1 cellular context compared by ENCODE assay signal in the genomic region with DNA sequence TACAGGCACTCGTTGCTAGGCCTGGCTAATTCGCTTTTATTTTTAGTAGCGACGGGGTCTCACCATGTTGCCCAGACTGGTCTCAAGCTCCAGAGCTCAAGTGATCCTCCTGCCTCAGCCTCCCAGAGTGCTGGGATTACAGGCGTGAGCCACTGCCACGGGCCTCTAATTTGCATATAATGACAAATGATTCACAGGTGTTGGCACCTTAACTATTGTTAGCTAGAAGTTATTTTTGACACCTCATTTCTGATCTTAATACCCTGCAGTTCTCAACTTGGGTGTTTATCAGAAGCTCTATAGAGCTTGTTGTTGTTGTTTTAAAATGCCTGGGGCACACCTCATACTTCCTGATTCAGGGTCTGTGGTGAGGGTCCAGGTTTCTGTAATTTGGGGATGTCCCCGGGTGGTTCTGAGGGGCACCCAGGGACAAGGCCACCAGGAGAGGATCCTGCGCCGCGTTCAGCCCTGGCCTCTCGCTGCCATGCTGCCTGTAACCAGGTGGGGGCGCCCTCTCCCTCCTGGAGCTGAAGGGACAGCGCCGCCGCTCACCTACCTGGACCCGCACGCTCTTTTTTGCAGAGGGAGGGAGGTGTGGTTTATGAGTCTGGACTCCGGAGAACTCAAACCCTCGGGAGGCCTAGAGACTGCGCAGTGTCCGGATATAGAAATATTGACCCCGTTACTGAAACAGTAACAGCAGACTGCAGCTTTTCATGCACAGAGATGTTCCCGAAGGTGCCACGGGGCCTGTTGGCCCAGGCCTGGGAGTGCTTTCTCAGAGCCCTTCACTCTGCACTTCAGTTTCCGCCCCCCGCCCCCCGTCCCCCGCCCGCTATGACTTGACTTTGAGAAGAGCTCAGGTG.
TF ChIP-seq lines count a peak whose summit lies in the region.

No MANE protein-coding gene starts in this region.

TF ChIP-seq in HepG2, 621 proteins besides CTCF, POLR2A, EP300 and RAD21 (continued from another document and continues in another):
- TF ChIP-seq, protein P1, sequence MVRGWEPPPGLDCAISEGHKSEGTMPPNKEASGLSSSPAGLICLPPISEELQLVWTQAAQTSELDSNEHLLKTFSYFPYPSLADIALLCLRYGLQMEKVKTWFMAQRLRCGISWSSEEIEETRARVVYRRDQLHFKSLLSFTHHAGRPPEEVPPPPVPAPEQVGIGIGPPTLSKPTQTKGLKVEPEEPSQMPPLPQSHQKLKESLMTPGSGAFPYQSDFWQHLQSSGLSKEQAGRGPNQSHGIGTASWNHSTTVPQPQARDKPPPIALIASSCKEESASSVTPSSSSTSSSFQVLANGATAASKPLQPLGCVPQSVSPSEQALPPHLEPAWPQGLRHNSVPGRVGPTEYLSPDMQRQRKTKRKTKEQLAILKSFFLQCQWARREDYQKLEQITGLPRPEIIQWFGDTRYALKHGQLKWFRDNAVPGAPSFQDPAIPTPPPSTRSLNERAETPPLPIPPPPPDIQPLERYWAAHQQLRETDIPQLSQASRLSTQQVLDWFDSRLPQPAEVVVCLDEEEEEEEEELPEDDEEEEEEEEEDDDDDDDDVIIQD (CRISPR knock-in tag; IDR thresholded peaks at IDR 0.05; ENCODE audit: low read depth): peak; percentile 73; the same call in 1 of the 2 replicates
- peak; percentile 51; the same call in 1 of the 2 replicates for TF ChIP-seq CCDC6 (CRISPR knock-in tag; IDR thresholded peaks at IDR 0.05)
- peak; percentile 68; the same call in 1 of the 2 replicates for TF ChIP-seq POGZ (CRISPR knock-in tag; IDR thresholded peaks at IDR 0.05)
- TF ChIP-seq ZNF263 (CRISPR knock-in tag; IDR thresholded peaks at IDR 0.05): peak; percentile 39; the same call in 1 of the 2 replicates
- no peak for TF ChIP-seq ZNF33B (CRISPR knock-in tag; IDR thresholded peaks at IDR 0.05)
- TF ChIP-seq ZNF614 (CRISPR knock-in tag; IDR thresholded peaks at IDR 0.05; ENCODE audit: borderline replicate concordance): peak; percentile 40; the same call in 1 of the 2 replicates
- TF ChIP-seq SKI (IDR thresholded peaks at IDR 0.05; ENCODE audit: partially characterized antibody): no peak
- 0 out of 2 replicates have a peak, but pooled peaks have one; percentile 59 for TF ChIP-seq FOXO1 (CRISPR knock-in tag; IDR thresholded peaks at IDR 0.05)
- peak; percentile 76 for TF ChIP-seq GATAD2A (CRISPR knock-in tag; IDR thresholded peaks at IDR 0.05)
- TF ChIP-seq SALL2 (CRISPR knock-in tag; IDR thresholded peaks at IDR 0.05): no peak
- TF ChIP-seq DBP (CRISPR knock-in tag; IDR thresholded peaks at IDR 0.05; ENCODE audit: not compliant biosample characterization): no peak
- TF ChIP-seq, protein P2, sequence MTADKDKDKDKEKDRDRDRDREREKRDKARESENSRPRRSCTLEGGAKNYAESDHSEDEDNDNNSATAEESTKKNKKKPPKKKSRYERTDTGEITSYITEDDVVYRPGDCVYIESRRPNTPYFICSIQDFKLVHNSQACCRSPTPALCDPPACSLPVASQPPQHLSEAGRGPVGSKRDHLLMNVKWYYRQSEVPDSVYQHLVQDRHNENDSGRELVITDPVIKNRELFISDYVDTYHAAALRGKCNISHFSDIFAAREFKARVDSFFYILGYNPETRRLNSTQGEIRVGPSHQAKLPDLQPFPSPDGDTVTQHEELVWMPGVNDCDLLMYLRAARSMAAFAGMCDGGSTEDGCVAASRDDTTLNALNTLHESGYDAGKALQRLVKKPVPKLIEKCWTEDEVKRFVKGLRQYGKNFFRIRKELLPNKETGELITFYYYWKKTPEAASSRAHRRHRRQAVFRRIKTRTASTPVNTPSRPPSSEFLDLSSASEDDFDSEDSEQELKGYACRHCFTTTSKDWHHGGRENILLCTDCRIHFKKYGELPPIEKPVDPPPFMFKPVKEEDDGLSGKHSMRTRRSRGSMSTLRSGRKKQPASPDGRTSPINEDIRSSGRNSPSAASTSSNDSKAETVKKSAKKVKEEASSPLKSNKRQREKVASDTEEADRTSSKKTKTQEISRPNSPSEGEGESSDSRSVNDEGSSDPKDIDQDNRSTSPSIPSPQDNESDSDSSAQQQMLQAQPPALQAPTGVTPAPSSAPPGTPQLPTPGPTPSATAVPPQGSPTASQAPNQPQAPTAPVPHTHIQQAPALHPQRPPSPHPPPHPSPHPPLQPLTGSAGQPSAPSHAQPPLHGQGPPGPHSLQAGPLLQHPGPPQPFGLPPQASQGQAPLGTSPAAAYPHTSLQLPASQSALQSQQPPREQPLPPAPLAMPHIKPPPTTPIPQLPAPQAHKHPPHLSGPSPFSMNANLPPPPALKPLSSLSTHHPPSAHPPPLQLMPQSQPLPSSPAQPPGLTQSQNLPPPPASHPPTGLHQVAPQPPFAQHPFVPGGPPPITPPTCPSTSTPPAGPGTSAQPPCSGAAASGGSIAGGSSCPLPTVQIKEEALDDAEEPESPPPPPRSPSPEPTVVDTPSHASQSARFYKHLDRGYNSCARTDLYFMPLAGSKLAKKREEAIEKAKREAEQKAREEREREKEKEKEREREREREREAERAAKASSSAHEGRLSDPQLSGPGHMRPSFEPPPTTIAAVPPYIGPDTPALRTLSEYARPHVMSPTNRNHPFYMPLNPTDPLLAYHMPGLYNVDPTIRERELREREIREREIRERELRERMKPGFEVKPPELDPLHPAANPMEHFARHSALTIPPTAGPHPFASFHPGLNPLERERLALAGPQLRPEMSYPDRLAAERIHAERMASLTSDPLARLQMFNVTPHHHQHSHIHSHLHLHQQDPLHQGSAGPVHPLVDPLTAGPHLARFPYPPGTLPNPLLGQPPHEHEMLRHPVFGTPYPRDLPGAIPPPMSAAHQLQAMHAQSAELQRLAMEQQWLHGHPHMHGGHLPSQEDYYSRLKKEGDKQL (CRISPR knock-in tag; IDR thresholded peaks at IDR 0.05; ENCODE audit: low read depth): no peak
- TF ChIP-seq HCFC1 (IDR thresholded peaks at IDR 0.05; ENCODE audit: low read depth, low read length): no peak
- TF ChIP-seq GZF1 (CRISPR knock-in tag; IDR thresholded peaks at IDR 0.05): no peak
- no peak for TF ChIP-seq GFI1 (CRISPR knock-in tag; IDR thresholded peaks at IDR 0.05; ENCODE audit: borderline replicate concordance)
- no peak for TF ChIP-seq NCOA5 (CRISPR knock-in tag; IDR thresholded peaks at IDR 0.05)
- TF ChIP-seq LCORL (IDR thresholded peaks at IDR 0.05): no peak
- peak; percentile 88 for TF ChIP-seq LCORL (CRISPR knock-in tag; IDR thresholded peaks at IDR 0.05)
- 0 out of 2 replicates have a peak, but pooled peaks have one; percentile 19 for TF ChIP-seq ZSCAN29 (CRISPR knock-in tag; conservative IDR thresholded peaks at IDR 0.05)
- no peak for TF ChIP-seq TCF7L2 (IDR thresholded peaks at IDR 0.05; ENCODE audit: low read depth, low read length)
- no peak for TF ChIP-seq ZNF772 (CRISPR knock-in tag; IDR thresholded peaks at IDR 0.05)
- TF ChIP-seq ZFP36 (IDR thresholded peaks at IDR 0.05; ENCODE audit: borderline replicate concordance, low read depth, low read length, partially characterized antibody): no peak
- no peak for TF ChIP-seq ZMAT5 (CRISPR knock-in tag; IDR thresholded peaks at IDR 0.05; ENCODE audit: borderline replicate concordance, low read depth)
- TF ChIP-seq, protein P3, sequence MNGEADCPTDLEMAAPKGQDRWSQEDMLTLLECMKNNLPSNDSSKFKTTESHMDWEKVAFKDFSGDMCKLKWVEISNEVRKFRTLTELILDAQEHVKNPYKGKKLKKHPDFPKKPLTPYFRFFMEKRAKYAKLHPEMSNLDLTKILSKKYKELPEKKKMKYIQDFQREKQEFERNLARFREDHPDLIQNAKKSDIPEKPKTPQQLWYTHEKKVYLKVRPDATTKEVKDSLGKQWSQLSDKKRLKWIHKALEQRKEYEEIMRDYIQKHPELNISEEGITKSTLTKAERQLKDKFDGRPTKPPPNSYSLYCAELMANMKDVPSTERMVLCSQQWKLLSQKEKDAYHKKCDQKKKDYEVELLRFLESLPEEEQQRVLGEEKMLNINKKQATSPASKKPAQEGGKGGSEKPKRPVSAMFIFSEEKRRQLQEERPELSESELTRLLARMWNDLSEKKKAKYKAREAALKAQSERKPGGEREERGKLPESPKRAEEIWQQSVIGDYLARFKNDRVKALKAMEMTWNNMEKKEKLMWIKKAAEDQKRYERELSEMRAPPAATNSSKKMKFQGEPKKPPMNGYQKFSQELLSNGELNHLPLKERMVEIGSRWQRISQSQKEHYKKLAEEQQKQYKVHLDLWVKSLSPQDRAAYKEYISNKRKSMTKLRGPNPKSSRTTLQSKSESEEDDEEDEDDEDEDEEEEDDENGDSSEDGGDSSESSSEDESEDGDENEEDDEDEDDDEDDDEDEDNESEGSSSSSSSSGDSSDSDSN (CRISPR knock-in tag; IDR thresholded peaks at IDR 0.05): peak; percentile 68
- TF ChIP-seq ARNT (IDR thresholded peaks at IDR 0.05): no peak
- TF ChIP-seq GABPB1 (CRISPR knock-in tag; IDR thresholded peaks at IDR 0.05): peak; percentile 38; the same call in 1 of the 2 replicates
- TF ChIP-seq ZNF180 (CRISPR knock-in tag; IDR thresholded peaks at IDR 0.05; ENCODE audit: borderline replicate concordance, low read depth): no peak
- no peak for TF ChIP-seq ZBTB1 (CRISPR knock-in tag; IDR thresholded peaks at IDR 0.05; ENCODE audit: borderline replicate concordance)
- no peak for TF ChIP-seq ZNF326 (CRISPR knock-in tag; IDR thresholded peaks at IDR 0.05; ENCODE audit: borderline replicate concordance)
- peak; percentile 90 for TF ChIP-seq ZSCAN25 (CRISPR knock-in tag; IDR thresholded peaks at IDR 0.05)
- peak; percentile 93; the same call in 1 of the 2 replicates for TF ChIP-seq ZNF580 (CRISPR knock-in tag; IDR thresholded peaks at IDR 0.05; ENCODE audit: borderline replicate concordance, low read depth)
- 0 out of 2 replicates have a peak, but pooled peaks have one; percentile 56 for TF ChIP-seq FOXC1 (CRISPR knock-in tag; IDR thresholded peaks at IDR 0.05; ENCODE audit: borderline replicate concordance)
- TF ChIP-seq, protein P4, sequence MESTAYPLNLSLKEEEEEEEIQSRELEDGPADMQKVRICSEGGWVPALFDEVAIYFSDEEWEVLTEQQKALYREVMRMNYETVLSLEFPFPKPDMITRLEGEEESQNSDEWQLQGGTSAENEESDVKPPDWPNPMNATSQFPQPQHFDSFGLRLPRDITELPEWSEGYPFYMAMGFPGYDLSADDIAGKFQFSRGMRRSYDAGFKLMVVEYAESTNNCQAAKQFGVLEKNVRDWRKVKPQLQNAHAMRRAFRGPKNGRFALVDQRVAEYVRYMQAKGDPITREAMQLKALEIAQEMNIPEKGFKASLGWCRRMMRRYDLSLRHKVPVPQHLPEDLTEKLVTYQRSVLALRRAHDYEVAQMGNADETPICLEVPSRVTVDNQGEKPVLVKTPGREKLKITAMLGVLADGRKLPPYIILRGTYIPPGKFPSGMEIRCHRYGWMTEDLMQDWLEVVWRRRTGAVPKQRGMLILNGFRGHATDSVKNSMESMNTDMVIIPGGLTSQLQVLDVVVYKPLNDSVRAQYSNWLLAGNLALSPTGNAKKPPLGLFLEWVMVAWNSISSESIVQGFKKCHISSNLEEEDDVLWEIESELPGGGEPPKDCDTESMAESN (CRISPR knock-in tag; conservative IDR thresholded peaks at IDR 0.05): no peak
- peak; percentile 35; the same call in 1 of the 2 replicates for TF ChIP-seq ZSCAN9 (CRISPR knock-in tag; IDR thresholded peaks at IDR 0.05; ENCODE audit: borderline replicate concordance)
- TF ChIP-seq, protein P5, sequence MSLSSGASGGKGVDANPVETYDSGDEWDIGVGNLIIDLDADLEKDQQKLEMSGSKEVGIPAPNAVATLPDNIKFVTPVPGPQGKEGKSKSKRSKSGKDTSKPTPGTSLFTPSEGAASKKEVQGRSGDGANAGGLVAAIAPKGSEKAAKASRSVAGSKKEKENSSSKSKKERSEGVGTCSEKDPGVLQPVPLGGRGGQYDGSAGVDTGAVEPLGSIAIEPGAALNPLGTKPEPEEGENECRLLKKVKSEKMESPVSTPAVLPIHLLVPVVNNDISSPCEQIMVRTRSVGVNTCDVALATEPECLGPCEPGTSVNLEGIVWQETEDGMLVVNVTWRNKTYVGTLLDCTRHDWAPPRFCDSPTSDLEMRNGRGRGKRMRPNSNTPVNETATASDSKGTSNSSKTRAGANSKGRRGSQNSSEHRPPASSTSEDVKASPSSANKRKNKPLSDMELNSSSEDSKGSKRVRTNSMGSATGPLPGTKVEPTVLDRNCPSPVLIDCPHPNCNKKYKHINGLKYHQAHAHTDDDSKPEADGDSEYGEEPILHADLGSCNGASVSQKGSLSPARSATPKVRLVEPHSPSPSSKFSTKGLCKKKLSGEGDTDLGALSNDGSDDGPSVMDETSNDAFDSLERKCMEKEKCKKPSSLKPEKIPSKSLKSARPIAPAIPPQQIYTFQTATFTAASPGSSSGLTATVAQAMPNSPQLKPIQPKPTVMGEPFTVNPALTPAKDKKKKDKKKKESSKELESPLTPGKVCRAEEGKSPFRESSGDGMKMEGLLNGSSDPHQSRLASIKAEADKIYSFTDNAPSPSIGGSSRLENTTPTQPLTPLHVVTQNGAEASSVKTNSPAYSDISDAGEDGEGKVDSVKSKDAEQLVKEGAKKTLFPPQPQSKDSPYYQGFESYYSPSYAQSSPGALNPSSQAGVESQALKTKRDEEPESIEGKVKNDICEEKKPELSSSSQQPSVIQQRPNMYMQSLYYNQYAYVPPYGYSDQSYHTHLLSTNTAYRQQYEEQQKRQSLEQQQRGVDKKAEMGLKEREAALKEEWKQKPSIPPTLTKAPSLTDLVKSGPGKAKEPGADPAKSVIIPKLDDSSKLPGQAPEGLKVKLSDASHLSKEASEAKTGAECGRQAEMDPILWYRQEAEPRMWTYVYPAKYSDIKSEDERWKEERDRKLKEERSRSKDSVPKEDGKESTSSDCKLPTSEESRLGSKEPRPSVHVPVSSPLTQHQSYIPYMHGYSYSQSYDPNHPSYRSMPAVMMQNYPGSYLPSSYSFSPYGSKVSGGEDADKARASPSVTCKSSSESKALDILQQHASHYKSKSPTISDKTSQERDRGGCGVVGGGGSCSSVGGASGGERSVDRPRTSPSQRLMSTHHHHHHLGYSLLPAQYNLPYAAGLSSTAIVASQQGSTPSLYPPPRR (CRISPR knock-in tag; IDR thresholded peaks at IDR 0.05; ENCODE audit: borderline replicate concordance): no peak
- no peak for TF ChIP-seq SRSF9 (IDR thresholded peaks at IDR 0.05; ENCODE audit: borderline replicate concordance, insufficient read depth, low read depth, low read length, poor library complexity, severe bottlenecking)
